ENCODE assay signal across 1 cellular context in the genomic region with DNA sequence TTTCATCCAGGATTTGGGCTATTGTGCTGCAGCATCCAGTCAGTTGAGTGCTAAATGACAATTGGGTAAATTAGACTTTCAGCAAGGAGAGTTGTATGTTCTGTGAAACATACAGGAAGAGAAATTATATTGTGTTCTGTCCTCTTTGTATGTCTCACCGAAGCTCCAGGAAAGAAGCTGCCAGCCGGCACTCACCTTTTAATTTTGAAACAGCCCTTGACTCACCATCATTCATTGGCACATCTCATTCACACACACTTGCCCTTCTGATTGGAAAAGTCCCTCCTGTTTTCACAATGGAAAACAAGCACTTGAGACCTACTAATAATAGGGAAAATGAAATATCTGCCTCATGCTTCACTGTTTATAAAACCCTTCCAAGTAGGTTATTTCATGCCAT.
TF ChIP-seq lines count a peak whose summit lies in the region.

No MANE protein-coding gene starts in this region.

TF ChIP-seq in GM23338, 12 proteins besides CTCF, POLR2A, EP300 and RAD21 (continued from another document):
- TF ChIP-seq, protein P1, sequence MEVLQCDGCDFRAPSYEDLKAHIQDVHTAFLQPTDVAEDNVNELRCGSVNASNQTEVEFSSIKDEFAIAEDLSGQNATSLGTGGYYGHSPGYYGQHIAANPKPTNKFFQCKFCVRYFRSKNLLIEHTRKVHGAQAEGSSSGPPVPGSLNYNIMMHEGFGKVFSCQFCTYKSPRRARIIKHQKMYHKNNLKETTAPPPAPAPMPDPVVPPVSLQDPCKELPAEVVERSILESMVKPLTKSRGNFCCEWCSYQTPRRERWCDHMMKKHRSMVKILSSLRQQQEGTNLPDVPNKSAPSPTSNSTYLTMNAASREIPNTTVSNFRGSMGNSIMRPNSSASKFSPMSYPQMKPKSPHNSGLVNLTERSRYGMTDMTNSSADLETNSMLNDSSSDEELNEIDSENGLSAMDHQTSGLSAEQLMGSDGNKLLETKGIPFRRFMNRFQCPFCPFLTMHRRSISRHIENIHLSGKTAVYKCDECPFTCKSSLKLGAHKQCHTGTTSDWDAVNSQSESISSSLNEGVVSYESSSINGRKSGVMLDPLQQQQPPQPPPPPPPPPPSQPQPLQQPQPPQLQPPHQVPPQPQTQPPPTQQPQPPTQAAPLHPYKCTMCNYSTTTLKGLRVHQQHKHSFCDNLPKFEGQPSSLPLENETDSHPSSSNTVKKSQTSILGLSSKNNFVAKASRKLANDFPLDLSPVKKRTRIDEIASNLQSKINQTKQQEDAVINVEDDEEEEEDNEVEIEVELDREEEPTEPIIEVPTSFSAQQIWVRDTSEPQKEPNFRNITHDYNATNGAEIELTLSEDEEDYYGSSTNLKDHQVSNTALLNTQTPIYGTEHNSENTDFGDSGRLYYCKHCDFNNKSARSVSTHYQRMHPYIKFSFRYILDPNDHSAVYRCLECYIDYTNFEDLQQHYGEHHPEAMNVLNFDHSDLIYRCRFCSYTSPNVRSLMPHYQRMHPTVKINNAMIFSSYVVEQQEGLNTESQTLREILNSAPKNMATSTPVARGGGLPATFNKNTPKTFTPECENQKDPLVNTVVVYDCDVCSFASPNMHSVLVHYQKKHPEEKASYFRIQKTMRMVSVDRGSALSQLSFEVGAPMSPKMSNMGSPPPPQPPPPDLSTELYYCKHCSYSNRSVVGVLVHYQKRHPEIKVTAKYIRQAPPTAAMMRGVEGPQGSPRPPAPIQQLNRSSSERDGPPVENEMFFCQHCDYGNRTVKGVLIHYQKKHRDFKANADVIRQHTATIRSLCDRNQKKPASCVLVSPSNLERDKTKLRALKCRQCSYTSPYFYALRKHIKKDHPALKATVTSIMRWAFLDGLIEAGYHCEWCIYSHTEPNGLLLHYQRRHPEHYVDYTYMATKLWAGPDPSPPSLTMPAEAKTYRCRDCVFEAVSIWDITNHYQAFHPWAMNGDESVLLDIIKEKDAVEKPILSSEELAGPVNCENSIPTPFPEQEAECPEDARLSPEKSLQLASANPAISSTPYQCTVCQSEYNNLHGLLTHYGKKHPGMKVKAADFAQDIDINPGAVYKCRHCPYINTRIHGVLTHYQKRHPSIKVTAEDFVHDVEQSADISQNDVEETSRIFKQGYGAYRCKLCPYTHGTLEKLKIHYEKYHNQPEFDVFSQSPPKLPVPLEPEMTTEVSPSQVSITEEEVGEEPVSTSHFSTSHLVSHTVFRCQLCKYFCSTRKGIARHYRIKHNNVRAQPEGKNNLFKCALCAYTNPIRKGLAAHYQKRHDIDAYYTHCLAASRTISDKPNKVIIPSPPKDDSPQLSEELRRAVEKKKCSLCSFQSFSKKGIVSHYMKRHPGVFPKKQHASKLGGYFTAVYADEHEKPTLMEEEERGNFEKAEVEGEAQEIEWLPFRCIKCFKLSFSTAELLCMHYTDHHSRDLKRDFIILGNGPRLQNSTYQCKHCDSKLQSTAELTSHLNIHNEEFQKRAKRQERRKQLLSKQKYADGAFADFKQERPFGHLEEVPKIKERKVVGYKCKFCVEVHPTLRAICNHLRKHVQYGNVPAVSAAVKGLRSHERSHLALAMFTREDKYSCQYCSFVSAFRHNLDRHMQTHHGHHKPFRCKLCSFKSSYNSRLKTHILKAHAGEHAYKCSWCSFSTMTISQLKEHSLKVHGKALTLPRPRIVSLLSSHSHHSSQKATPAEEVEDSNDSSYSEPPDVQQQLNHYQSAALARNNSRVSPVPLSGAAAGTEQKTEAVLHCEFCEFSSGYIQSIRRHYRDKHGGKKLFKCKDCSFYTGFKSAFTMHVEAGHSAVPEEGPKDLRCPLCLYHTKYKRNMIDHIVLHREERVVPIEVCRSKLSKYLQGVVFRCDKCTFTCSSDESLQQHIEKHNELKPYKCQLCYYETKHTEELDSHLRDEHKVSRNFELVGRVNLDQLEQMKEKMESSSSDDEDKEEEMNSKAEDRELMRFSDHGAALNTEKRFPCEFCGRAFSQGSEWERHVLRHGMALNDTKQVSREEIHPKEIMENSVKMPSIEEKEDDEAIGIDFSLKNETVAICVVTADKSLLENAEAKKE (CRISPR knock-in tag; IDR thresholded peaks at IDR 0.05), result no peak
